Comparison of ENCODE assay signal across 4 cellular contexts in the genomic region with DNA sequence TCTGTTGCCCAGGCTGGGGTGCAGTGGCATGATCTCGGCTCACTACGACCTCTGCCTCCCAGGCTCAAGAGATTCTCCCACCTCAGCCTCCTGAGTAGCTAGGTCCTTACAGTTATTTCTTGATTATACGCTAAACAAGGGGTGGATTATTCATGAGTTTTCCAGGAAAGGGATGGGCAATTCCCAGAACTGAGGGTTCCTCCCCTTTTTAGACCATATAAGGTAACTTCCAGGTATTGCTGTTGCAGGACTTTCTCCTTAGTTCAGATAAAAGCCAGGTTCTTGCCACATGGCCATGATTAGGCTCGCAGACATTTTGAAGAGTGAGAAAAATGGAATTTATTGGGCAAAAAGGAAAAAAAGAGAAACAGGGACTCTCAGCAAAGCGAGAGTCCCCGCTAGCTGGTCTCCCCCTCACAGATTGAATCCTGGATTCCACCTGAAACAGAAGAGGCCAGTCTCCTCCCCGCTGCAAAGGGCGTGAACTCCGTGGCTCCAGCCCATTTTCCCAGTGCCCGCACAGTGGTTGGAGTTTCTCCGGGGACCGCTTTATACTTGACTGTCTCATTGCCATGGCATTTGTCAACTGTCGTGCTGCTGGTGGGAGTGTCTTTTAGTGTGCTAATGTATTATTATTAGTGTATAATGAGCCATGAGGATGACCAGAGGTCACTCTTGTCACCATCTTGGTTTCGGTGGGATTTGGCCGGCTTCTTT. TPM values are rescaled to one million over a fixed set of nuclear protein-coding genes. Genes with fewer than 3 reads are reported as not detected.
DNase-seq lines count a peak whose midpoint lies in the region; ATAC-seq, FAIRE-seq and TF ChIP-seq lines count a peak whose summit lies in the region.
"Not testable (repeated sequence)": the region's sequence is repeated elsewhere in the genome, so short reads cannot be mapped to it uniquely, and the experiment has no call there.

No MANE protein-coding gene starts in this region.

- not testable (repeated sequence) for H2AK5ac ChIP-seq in H1 (ENCODE audit: low read depth, low read length)

- not testable (repeated sequence) for H4K20me1 ChIP-seq in K562 (replicated peaks; ENCODE audit: control insufficient read depth, insufficient read depth, low read length); H1 (replicated peaks in 1 of 2; ENCODE audit: control insufficient read depth in 1 of 2, insufficient read depth in 2 of 2, low read length in 2 of 2)

- H4K91ac ChIP-seq in H1 (replicated peaks; ENCODE audit: insufficient read length, low read length): not testable (repeated sequence)

- WGBS in K562 (ENCODE audit: insufficient coverage, low coverage, missing lambda C conversion rate): 40% methylated on average over 6 of the region's 15 CpGs
- 97% methylated on average over 10 of the region's 15 CpGs; no CpG with 5 or more reads in 1 of the 2 experiments for WGBS in H1 (ENCODE audit: extremely low coverage in 1 of 2, insufficient coverage in 1 of 2, insufficient read length in 1 of 2, insufficient replicate concordance in 2 of 2, low coverage in 1 of 2, low lambda C conversion rate in 2 of 2, missing lambda C conversion rate in 1 of 2), 2 experiments

- H2BK5ac ChIP-seq in H1 (ENCODE audit: low read depth, low read length): not testable (repeated sequence)

- not testable (repeated sequence) for H3K4ac ChIP-seq in H1 (replicated peaks; ENCODE audit: insufficient read length, low read depth, low read length)

- H4K5ac ChIP-seq in H1 (ENCODE audit: insufficient read length, low read depth, low read length): not testable (repeated sequence)

- not testable (repeated sequence) for H3K79me1 ChIP-seq in H1 (ENCODE audit: low read depth, low read length)

- not testable (repeated sequence) for H2BK20ac ChIP-seq in H1 (ENCODE audit: low read length)

- H3K14ac ChIP-seq in H1 (ENCODE audit: insufficient read length): not testable (repeated sequence)

- not testable (repeated sequence) for H3K9ac ChIP-seq in K562 (ENCODE audit: insufficient read depth in 1 of 2, low read depth in 2 of 2, low read length in 2 of 2); H1 (replicated peaks in 1 of 4; ENCODE audit: extremely low read depth in 1 of 4, low read depth in 3 of 4, low read length in 3 of 4)

- TF ChIP-seq RAD21 in K562 (CRISPR knock-in tag; conservative IDR thresholded peaks at IDR 0.05 in 1 of 2, IDR thresholded peaks at IDR 0.05 in 1 of 2); H1 (IDR thresholded peaks at IDR 0.05 in 1 of 2, conservative IDR thresholded peaks at IDR 0.05 in 1 of 2; ENCODE audit: low read depth in 2 of 2, low read length in 2 of 2): not testable (repeated sequence)

- H3K36me3 ChIP-seq in K562 (ENCODE audit: control insufficient read depth, insufficient read depth, low read length); H1 (ENCODE audit: control insufficient read depth in 2 of 4, insufficient read depth in 4 of 4, low read length in 3 of 4): not testable (repeated sequence)

- H2BK15ac ChIP-seq in H1 (ENCODE audit: low read length): not testable (repeated sequence)

- H3K4me3 ChIP-seq in K562; H1 (ENCODE audit: extremely low read depth in 1 of 4, insufficient read depth in 2 of 4, low read depth in 3 of 4, low read length in 4 of 4): not testable (repeated sequence)

- not testable (repeated sequence) for H3K9me3 ChIP-seq in K562 (replicated peaks; ENCODE audit: control insufficient read depth, insufficient read depth, low read depth, low read length); H1 (ENCODE audit: insufficient read depth in 2 of 2, low read depth in 1 of 2, low read length in 1 of 2)

- not testable (repeated sequence) for TF ChIP-seq EP300 in K562 (IDR thresholded peaks at IDR 0.05; ENCODE audit: low read length); H1 (IDR thresholded peaks at IDR 0.05; ENCODE audit: borderline replicate concordance in 1 of 2, low read depth in 2 of 2, low read length in 2 of 2)

- CTCF ChIA-PET in K562 (lab: Yijun Ruan, JAX; ENCODE audit: low intra/inter-chr PET ratio); H1 (lab: Charles Lee; ENCODE audit: partially characterized antibody): not testable (repeated sequence)

- not testable (repeated sequence) for H3K79me2 ChIP-seq in K562 (ENCODE audit: control insufficient read depth, insufficient read depth, low read length); H1 (ENCODE audit: control insufficient read depth in 1 of 2, insufficient read depth in 2 of 2, low read length in 2 of 2)

- BruUV-seq in K562 (replicated peaks; lab: Mats Ljungman, UMichigan): not testable (repeated sequence)

- not testable (repeated sequence) for H3K18ac ChIP-seq in H1 (ENCODE audit: extremely low read depth, low read length)

- H3K23me2 ChIP-seq in H1 (ENCODE audit: low read depth, low read length): not testable (repeated sequence)

- intact Hi-C loops in K562 (cut with micrococcal nuclease): not testable (repeated sequence)

- H3K4me2 ChIP-seq in K562 (ENCODE audit: insufficient read depth, low read length); H1 (ENCODE audit: insufficient read depth in 1 of 2, low read depth in 2 of 2, low read length in 2 of 2): not testable (repeated sequence)

- peak; percentile 72 for ATAC-seq in K562

- not testable (repeated sequence) for TF ChIP-seq POLR2A in K562 (conservative IDR thresholded peaks at IDR 0.05); H1 (IDR thresholded peaks at IDR 0.05; ENCODE audit: control extremely low read depth in 1 of 2, low read depth in 2 of 2, low read length in 2 of 2)

- H3K27ac ChIP-seq in K562 (ENCODE audit: extremely low read depth, low read depth, low read length); H1 (ENCODE audit: low read depth, low read length): not testable (repeated sequence)

- peak; percentile 70 for FAIRE-seq in K562 (lab: Jason Lieb, UNC)
- FAIRE-seq in H1 (lab: Jason Lieb, UNC): peak; percentile 80

- not testable (repeated sequence) for H3K56ac ChIP-seq in H1 (replicated peaks; ENCODE audit: insufficient read length, low read depth, low read length)

- H2BK12ac ChIP-seq in H1 (ENCODE audit: low read depth, low read length): not testable (repeated sequence)

- not testable (repeated sequence) for H4K8ac ChIP-seq in H1 (ENCODE audit: extremely low read depth, insufficient read depth, low read length)

- not testable (repeated sequence) for TF ChIP-seq CTCF in K562 (IDR thresholded peaks at IDR 0.05 in 2 of 3, conservative IDR thresholded peaks at IDR 0.05 in 1 of 3; ENCODE audit: insufficient read depth in 2 of 3, low read depth in 1 of 3, low read length in 3 of 3); H1 (IDR thresholded peaks at IDR 0.05; ENCODE audit: control extremely low read depth in 1 of 3, insufficient read depth in 1 of 3, low read depth in 1 of 3, low read length in 3 of 3)

- peak overlapping the region; percentile 62; the same call in 1 of the 2 replicates for H2AFZ ChIP-seq in K562 (ENCODE audit: low read depth, low read length)
- not testable (repeated sequence) for H2AFZ ChIP-seq in H1 (ENCODE audit: low read length)

- H3K4me1 ChIP-seq in K562 (replicated peaks in 1 of 2; ENCODE audit: control insufficient read depth in 2 of 2, insufficient read depth in 2 of 2, low read length in 2 of 2); H1 (replicated peaks in 1 of 4; ENCODE audit: control insufficient read depth in 3 of 4, insufficient read depth in 4 of 4, low read length in 3 of 4): not testable (repeated sequence)

- not testable (repeated sequence) for H3K9me1 ChIP-seq in K562 (ENCODE audit: control insufficient read depth, insufficient read depth, low read length)

- in situ Hi-C loops in K562 (cut with MboI): not testable (repeated sequence)

- H2BK120ac ChIP-seq in H1 (replicated peaks; ENCODE audit: low read depth, low read length): not testable (repeated sequence)

- not testable (repeated sequence) for H3K27me3 ChIP-seq in K562 (ENCODE audit: control insufficient read depth in 2 of 2, insufficient read depth in 2 of 2, low read length in 2 of 2); H1 (replicated peaks in 1 of 4; ENCODE audit: control insufficient read depth in 3 of 4, extremely low read depth in 1 of 4, insufficient read depth in 3 of 4, low read length in 3 of 4)

- POLR2A ChIA-PET in K562 (lab: Yijun Ruan, JAX): interaction anchor here (0.8 kb wide), 1 partner anchor 26 kb away, joined by 3 read pairs; no protein-coding TSS in a partner anchor
- POLR2A ChIA-PET in H1 (lab: Charles Lee; ENCODE audit: partially characterized antibody): not testable (repeated sequence)

- H3K23ac ChIP-seq in H1 (ENCODE audit: insufficient read length): not testable (repeated sequence)

- DNase-seq in OCI-M1 (lab: John Stamatoyannopoulos, UW) (peak; percentile 2), K562 (ENCODE audit: extremely low read depth in 1 of 4, low spot score in 3 of 4) (peak in 1 of 4 experiments; percentile 13), islet precursor cell (peak; percentile 55)
- DNase-seq in H1 (ENCODE audit: low read depth in 1 of 2, low spot score in 2 of 2): not testable (repeated sequence)

RNA-seq across cellular contexts. Expression of a gene that starts 19.0 kb away (rescaled TPM):
- 42.6 and 68.8 TPM in 2 replicates for total RNA-seq in K562 (2011; cell fraction: chromatin; rRNA removed; ENCODE audit: low replicate concordance)
- total RNA-seq in K562 (2011; cell fraction: nucleolus; rRNA removed): 19.3 and 28.0 TPM in 2 replicates
- 27.3 and 31.7 TPM in 2 replicates for total RNA-seq in K562 (2011; cell fraction: nucleoplasm; rRNA removed)
- total RNA-seq in K562 (2014; rRNA removed) (14.0 and 20.6 TPM in 2 replicates), K562 (2014; rRNA removed; fragmentation: Illumina TruSeq; extraction: Trizol) (27.1 and 27.7 TPM in 2 replicates), K562 (2015; rRNA removed; fragmentation: Illumina TruSeq; extraction: Trizol) (22.0 and 23.7 TPM in 2 replicates), K562 (2021) (28.6 and 29.4 TPM in 2 replicates)
- polyA plus RNA-seq in K562 (2011; rRNA removed) (16.1 and 23.8 TPM in 2 replicates), K562 (2014; fragmentation: Illumina TruSeq; extraction: Trizol) (23.6 and 26.1 TPM in 2 replicates), K562 (2014; fragmentation: Nextera tagmentation; extraction: Ambion mirVana) (1 to 10 TPM; 3.3 to 4.5 TPM), K562 (2014; rRNA removed) (17.0 and 21.9 TPM in 2 replicates), H1 (2011; rRNA removed) (17.1 and 19.4 TPM in 2 replicates)
- polyA plus RNA-seq in K562 (2011; cell fraction: cytosol; rRNA removed): 7.5 and 10.7 TPM in 2 replicates
- polyA plus RNA-seq in K562 (2011; cell fraction: nucleus; rRNA removed): 7.4 and 10.8 TPM in 2 replicates
- polyA plus RNA-seq in K562 (2012): 12.1 and 16.4 TPM in 2 replicates
- polyA minus RNA-seq in K562 (2011; rRNA and poly(A)+ RNA removed): 20.5 and 30.4 TPM in 2 replicates
- polyA minus RNA-seq in K562 (2011; cell fraction: cytosol; rRNA and poly(A)+ RNA removed): 11.7 and 14.1 TPM in 2 replicates
- 11.3 and 11.8 TPM in 2 replicates for polyA minus RNA-seq in K562 (2011; cell fraction: nucleus; rRNA and poly(A)+ RNA removed)
- 55.3 and 60.7 TPM in 2 replicates for total RNA-seq in H1 (2021; fragmentation: NEBNext Ultra II Directional; extraction: Animal tissue kit (Norgen Biotek cat#: 25700))
- polyA plus RNA-seq in H1 (2011; cell fraction: cytosol; rRNA removed): 23.7 TPM
- 41.6 TPM for polyA plus RNA-seq in H1 (2011; cell fraction: nucleus; rRNA removed)
- polyA plus RNA-seq in H1 (2012, experiment 1 of 2): 25.7 to 36.1 TPM (median 33.8 TPM) in 4 replicates
- 5.2 TPM for polyA plus RNA-seq in H1 (2012, experiment 2 of 2)
- polyA plus RNA-seq in H1 (2013, experiment 1 of 2): 40.3 TPM
- polyA plus RNA-seq in H1 (2013, experiment 2 of 2): 34.1 TPM
- 41.8 and 45.0 TPM in 2 replicates for polyA minus RNA-seq in H1 (2011; rRNA and poly(A)+ RNA removed)
- polyA minus RNA-seq in H1 (2011; cell fraction: cytosol; rRNA and poly(A)+ RNA removed): 29.4 TPM
- 46.9 TPM for polyA minus RNA-seq in H1 (2011; cell fraction: nucleus; rRNA and poly(A)+ RNA removed)
